Comparison of ENCODE assay signal across 2 cellular contexts in the genomic region with DNA sequence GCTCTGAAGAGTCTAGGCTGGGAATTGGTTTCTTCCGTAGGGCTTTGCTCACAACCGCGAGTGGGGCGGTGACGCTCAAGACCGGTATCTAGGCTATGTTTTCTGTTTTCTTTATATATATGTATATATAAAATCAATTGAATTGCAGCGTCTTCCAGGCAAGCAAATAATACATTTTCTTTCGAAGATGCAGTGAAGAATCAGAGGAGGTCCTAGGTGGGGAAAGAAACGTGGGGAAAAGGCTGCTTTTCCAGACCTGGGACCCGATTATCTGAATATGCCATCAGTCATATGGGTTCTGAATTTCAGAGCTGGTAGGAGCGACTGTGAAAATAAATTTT.
TF ChIP-seq lines count a peak whose summit lies in the region.

No MANE protein-coding gene starts in this region.

TF ChIP-seq in IMR-90, 13 proteins besides CTCF, POLR2A, EP300 and RAD21:
- TF ChIP-seq FOS (IDR thresholded peaks at IDR 0.05; ENCODE audit: low read depth, low read length), result no peak
- no peak for TF ChIP-seq MAFK (IDR thresholded peaks at IDR 0.05; ENCODE audit: low read depth, low read length)
- TF ChIP-seq CHD1 (IDR thresholded peaks at IDR 0.05; ENCODE audit: low read depth, low read length), result no peak
- TF ChIP-seq, protein P1, sequence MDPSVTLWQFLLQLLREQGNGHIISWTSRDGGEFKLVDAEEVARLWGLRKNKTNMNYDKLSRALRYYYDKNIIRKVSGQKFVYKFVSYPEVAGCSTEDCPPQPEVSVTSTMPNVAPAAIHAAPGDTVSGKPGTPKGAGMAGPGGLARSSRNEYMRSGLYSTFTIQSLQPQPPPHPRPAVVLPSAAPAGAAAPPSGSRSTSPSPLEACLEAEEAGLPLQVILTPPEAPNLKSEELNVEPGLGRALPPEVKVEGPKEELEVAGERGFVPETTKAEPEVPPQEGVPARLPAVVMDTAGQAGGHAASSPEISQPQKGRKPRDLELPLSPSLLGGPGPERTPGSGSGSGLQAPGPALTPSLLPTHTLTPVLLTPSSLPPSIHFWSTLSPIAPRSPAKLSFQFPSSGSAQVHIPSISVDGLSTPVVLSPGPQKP (IDR thresholded peaks at IDR 0.05; ENCODE audit: borderline replicate concordance, low read depth, low read length), result no peak

TF ChIP-seq in H1, 55 proteins besides CTCF, POLR2A, EP300 and RAD21:
- TF ChIP-seq SRF (IDR thresholded peaks at IDR 0.05; ENCODE audit: low read depth, low read length) (no peak), RXRA (IDR thresholded peaks at IDR 0.05; ENCODE audit: insufficient read depth, low read depth, low read length) (no peak), NANOG (IDR thresholded peaks at IDR 0.05; ENCODE audit: insufficient read depth, low read depth, low read length, poor library complexity, severe bottlenecking) (no peak)
TF ChIP-seq in H1: peak in this region for 0.
